In the genomic region with DNA sequence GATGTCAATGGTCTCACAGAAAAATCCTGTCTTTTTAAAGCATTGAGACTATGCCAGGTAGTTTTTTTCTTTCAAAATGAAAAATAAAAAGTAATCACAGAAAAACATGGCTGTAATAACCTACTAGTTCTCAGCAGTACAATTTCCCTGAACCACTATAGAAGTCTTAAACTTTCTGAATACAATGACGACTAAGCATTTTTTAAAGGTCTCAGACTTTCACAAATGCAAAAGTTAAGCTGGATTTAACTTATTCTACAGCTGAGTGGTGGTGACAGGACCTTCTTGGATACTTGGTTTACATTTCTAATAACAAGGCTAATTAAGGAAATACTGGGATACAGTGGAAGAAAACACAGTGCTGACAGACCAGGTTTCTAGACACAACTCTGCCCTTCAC, we compare ENCODE assay signal across 18 cellular contexts.
"Had no signal": no experiment of that assay in that cellular context is flagged by ENCODE, and none has a peak within 500 bp of the region (broad histone marks: within the 10 kb centered on the region; RNA-seq: fewer than 3 reads in every experiment).

No MANE protein-coding gene starts in this region.

- H3K4me3 Mint-ChIP-seq: activated CD4-positive, alpha-beta memory T cell treated with anti-CD3 and anti-CD28 coated beads, Interleukin-2, amount 10 ng/mL, durations not matched to agents 7 days and 5 days; activated T-helper 17 cell treated with anti-CD3 and anti-CD28 coated beads, Interleukin-2, amount 50 U/mL, for 72 hours; naive B cell; type B pancreatic cell had no signal

- DNase-seq: activated CD4-positive, alpha-beta memory T cell treated with anti-CD3 and anti-CD28 coated beads, Interleukin-2, amount 10 ng/mL, durations not matched to agents 7 days and 5 days; activated naive CD4-positive, alpha-beta T cell treated with Interleukin-2 at 50 U/mL for 16 hours; erythroblast; gastrocnemius medialis; islet precursor cell; mammary epithelial cell; naive B cell; posterior cingulate gyrus; small intestine; stimulated activated CD4-positive, alpha-beta T cell treated with anti-CD3 and anti-CD28 coated beads, Interleukin-4, amount 100 ng/mL, for 24 hours; stimulated activated naive CD4-positive, alpha-beta T cell treated with Interleukin-2 at 50 U/mL for 16 hours; T-helper 1 cell had no signal

- H3K27ac Mint-ChIP-seq: activated CD4-positive, alpha-beta memory T cell treated with anti-CD3 and anti-CD28 coated beads, Interleukin-2, amount 10 ng/mL, durations not matched to agents 7 days and 5 days; activated T-helper 17 cell treated with anti-CD3 and anti-CD28 coated beads, Interleukin-2, amount 50 U/mL, for 72 hours; type B pancreatic cell had no signal

- H3K9me3 Mint-ChIP-seq: activated T-helper 17 cell treated with anti-CD3 and anti-CD28 coated beads, Interleukin-2, amount 50 U/mL, for 72 hours; naive B cell had no signal

- H3K27me3 ChIP-seq: gastrocnemius medialis, right atrium auricular region had no signal

- H3K9me3 ChIP-seq: gastrocnemius medialis, right atrium auricular region had no signal

- H3K27ac ChIP-seq: gastrocnemius medialis had no signal

- H3K4me3 ChIP-seq: gastrocnemius medialis, right atrium auricular region had no signal

- ATAC-seq: activated T-helper 17 cell treated with anti-CD3 and anti-CD28 coated beads, Interleukin-2, amount 50 U/mL, for 72 hours; gastrocnemius medialis; left lobe of liver; SK-N-SH treated with all-trans-retinoic acid at 6 μM for 48 hours had no signal

- H3K27me3 Mint-ChIP-seq: activated CD4-positive, alpha-beta memory T cell treated with anti-CD3 and anti-CD28 coated beads, Interleukin-2, amount 10 ng/mL, durations not matched to agents 7 days and 5 days; activated T-helper 17 cell treated with anti-CD3 and anti-CD28 coated beads, Interleukin-2, amount 50 U/mL, for 72 hours; naive B cell; type B pancreatic cell had no signal

- H3K36me3 Mint-ChIP-seq: naive B cell had no signal

- H3K36me3 ChIP-seq: gastrocnemius medialis, right atrium auricular region had no signal

- FAIRE-seq: astrocyte had no signal
